ENCODE assay signal across 9 cellular contexts in genomic region chr10:50540069-50540825, GRCh38.
DNase-seq lines count a peak whose midpoint lies in the region; ATAC-seq and TF ChIP-seq lines count a peak whose summit lies in the region.
"Had no signal": no experiment of that assay in that cellular context is flagged by ENCODE, and none has a peak within 500 bp of the region (broad histone marks: within the 10 kb centered on the region; RNA-seq: fewer than 3 reads in every experiment).

No MANE protein-coding gene starts in this region.

- ATAC-seq in GM19397 (IDR thresholded peaks at IDR 0.05; ENCODE audit: unreplicated experiment) (peak; percentile 38), HG03354 (IDR thresholded peaks at IDR 0.05; ENCODE audit: poor library complexity, severe bottlenecking, unreplicated experiment) (peak; percentile 66), gastroesophageal sphincter (no peak)

- no peak for TF ChIP-seq EP300 in gastroesophageal sphincter (IDR thresholded peaks at IDR 0.05)

- no peaks in the 10 kb centered on the region for H3K36me3 ChIP-seq in BLaER1 treated with 17β-estradiol and CSF1 and Interleukin-3, amounts not matched to agents 10 nM and 100 nM
- H3K36me3 ChIP-seq in gastroesophageal sphincter (no peaks in the 10 kb centered on the region), thyroid gland (no peaks in the 10 kb centered on the region)

- no peaks in the 10 kb centered on the region for H3K27me3 Mint-ChIP-seq in activated naive CD4-positive, alpha-beta T cell treated with anti-CD3 and anti-CD28 coated beads, Interleukin-2, amount 10 ng/mL, durations not matched to agents 7 days and 5 days

- H3K4me1 Mint-ChIP-seq in activated naive CD4-positive, alpha-beta T cell treated with anti-CD3 and anti-CD28 coated beads, Interleukin-2, amount 10 ng/mL, durations not matched to agents 7 days and 5 days: peaks cover 61% of the 10 kb centered on the region

- H3K27ac ChIP-seq in BLaER1 treated with 17β-estradiol and CSF1 and Interleukin-3, amounts not matched to agents 10 nM and 100 nM: 0 out of 22 replicates have a peak overlapping the region, but pooled peaks of 2 of the 11 experiments have one; percentile 9 to 28
- H3K27ac ChIP-seq in gastroesophageal sphincter: no peak overlapping the region
- no peak overlapping the region for H3K27ac ChIP-seq in thyroid gland

- H3K4me2 ChIP-seq in BLaER1 treated with 17β-estradiol and CSF1 and Interleukin-3, amounts not matched to agents 10 nM and 100 nM: peak overlapping the region; percentile 13 to 67 (median 28); a peak in 16 of 22 replicates

- CTCF ChIA-PET in activated naive CD4-positive, alpha-beta T cell treated with anti-CD3 and anti-CD28 coated beads, Interleukin-2, amount 10 ng/mL, durations not matched to agents 7 days and 5 days (lab: Charles Lee): no interaction called here

- H3K9me3 Mint-ChIP-seq in activated naive CD4-positive, alpha-beta T cell treated with anti-CD3 and anti-CD28 coated beads, Interleukin-2, amount 10 ng/mL, durations not matched to agents 7 days and 5 days: no peaks in the 10 kb centered on the region

- no peak for DNase-seq in activated naive CD4-positive, alpha-beta T cell treated with anti-CD3 and anti-CD28 coated beads, Interleukin-2, amount 10 ng/mL, durations not matched to agents 7 days and 5 days
- DNase-seq in cerebellum (ENCODE audit: low spot score): no peak
- no peak for DNase-seq in thyroid gland
- no peak for DNase-seq in NCI-H526 treated with DMSO at 0.1 percent for 48 hours (lab: John Stamatoyannopoulos, UW)
- DNase-seq: DMS153 had no signal

- peaks cover 6% of the 10 kb centered on the region for H3K36me3 Mint-ChIP-seq in activated naive CD4-positive, alpha-beta T cell treated with anti-CD3 and anti-CD28 coated beads, Interleukin-2, amount 10 ng/mL, durations not matched to agents 7 days and 5 days

- H3K27ac Mint-ChIP-seq in activated naive CD4-positive, alpha-beta T cell treated with anti-CD3 and anti-CD28 coated beads, Interleukin-2, amount 10 ng/mL, durations not matched to agents 7 days and 5 days: peak overlapping the region; percentile 15

- TF ChIP-seq POLR2A in gastroesophageal sphincter (IDR thresholded peaks at IDR 0.05): no peak
- TF ChIP-seq POLR2A in thyroid gland (IDR thresholded peaks at IDR 0.05): no peak

- H3K27me3 ChIP-seq in BLaER1 treated with 17β-estradiol and CSF1 and Interleukin-3, amounts not matched to agents 10 nM and 100 nM: no peaks in the 10 kb centered on the region
- H3K27me3 ChIP-seq in gastroesophageal sphincter (no peaks in the 10 kb centered on the region), thyroid gland (no peaks in the 10 kb centered on the region)

- intact Hi-C loops in thyroid gland (cut with DNase I): no loop called here

- H3K4me1 ChIP-seq in BLaER1 treated with 17β-estradiol and CSF1 and Interleukin-3, amounts not matched to agents 10 nM and 100 nM: peaks cover 4 to 22% (median 16%) of the 10 kb centered on the region in 10 experiments; a peak in 19 of 20 replicates
- H3K4me1 ChIP-seq in gastroesophageal sphincter (peaks cover 0 to 21% (median 0%) of the 10 kb centered on the region in 3 donors), thyroid gland (peaks cover 12 to 22% of the 10 kb centered on the region in 2 donors)

- peaks cover 0 to 4% (median 0%) of the 10 kb centered on the region in 11 experiments; a peak in 3 of 22 replicates for H4K20me1 ChIP-seq in BLaER1 treated with 17β-estradiol and CSF1 and Interleukin-3, amounts not matched to agents 10 nM and 100 nM

- TF ChIP-seq CTCF in gastroesophageal sphincter (IDR thresholded peaks at IDR 0.05) (no peak), thyroid gland (IDR thresholded peaks at IDR 0.05) (no peak)

- no peaks in the 10 kb centered on the region for H3K9me3 ChIP-seq in BLaER1 treated with 17β-estradiol and CSF1 and Interleukin-3, amounts not matched to agents 10 nM and 100 nM (replicated peaks in 1 of 11)
- no peaks in the 10 kb centered on the region for H3K9me3 ChIP-seq in gastroesophageal sphincter
- no peaks in the 10 kb centered on the region for H3K9me3 ChIP-seq in thyroid gland

- H3K9ac ChIP-seq in BLaER1 treated with 17β-estradiol and CSF1 and Interleukin-3, amounts not matched to agents 10 nM and 100 nM: no peak overlapping the region

- H3K4me3 ChIP-seq in BLaER1 treated with 17β-estradiol and CSF1 and Interleukin-3, amounts not matched to agents 10 nM and 100 nM: no peak overlapping the region
- H3K4me3 ChIP-seq in gastroesophageal sphincter: no peak overlapping the region
- no peak overlapping the region for H3K4me3 ChIP-seq in thyroid gland (replicated peaks in 1 of 3)

- WGBS in gastroesophageal sphincter (ENCODE audit: low coverage in 1 of 2), 2 donors: 65 to 73% methylated on average over 2 to 3 of the region's 3 CpGs
- WGBS in thyroid gland, 2 donors: 76 to 85% methylated on average over 3 of the region's 3 CpGs

- no peak overlapping the region for H3K4me3 Mint-ChIP-seq in activated naive CD4-positive, alpha-beta T cell treated with anti-CD3 and anti-CD28 coated beads, Interleukin-2, amount 10 ng/mL, durations not matched to agents 7 days and 5 days
